ENCODE assay signal across 1 cellular context in the genomic region with DNA sequence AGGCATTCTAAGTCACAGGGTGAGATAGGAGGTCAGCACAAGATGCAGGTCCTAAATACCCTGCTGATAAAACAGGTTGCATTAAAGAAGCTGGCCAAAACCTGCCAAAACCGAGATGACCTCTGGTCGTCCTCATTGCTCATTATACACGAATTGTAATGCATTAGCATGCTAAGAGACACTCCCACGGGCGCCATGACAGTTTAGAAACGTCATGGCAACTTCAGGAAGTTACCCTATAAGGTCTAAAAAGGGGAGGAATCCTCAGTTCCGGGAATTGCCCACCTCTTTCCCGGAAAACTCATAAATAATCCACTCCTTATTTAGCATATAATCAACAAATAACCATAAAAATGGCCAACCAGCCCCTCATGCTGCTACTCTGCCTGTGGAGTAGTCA.
TF ChIP-seq lines count a peak whose summit lies in the region.

No MANE protein-coding gene starts in this region.

TF ChIP-seq in K562, 482 proteins besides CTCF, POLR2A, EP300 and RAD21 (continued from another document and continues in another):
- TF ChIP-seq, protein P1, sequence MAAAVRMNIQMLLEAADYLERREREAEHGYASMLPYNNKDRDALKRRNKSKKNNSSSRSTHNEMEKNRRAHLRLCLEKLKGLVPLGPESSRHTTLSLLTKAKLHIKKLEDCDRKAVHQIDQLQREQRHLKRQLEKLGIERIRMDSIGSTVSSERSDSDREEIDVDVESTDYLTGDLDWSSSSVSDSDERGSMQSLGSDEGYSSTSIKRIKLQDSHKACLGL (CRISPR knock-in tag; IDR thresholded peaks at IDR 0.05; ENCODE audit: borderline replicate concordance, poor library complexity, severe bottlenecking), result no peak
- no peak for TF ChIP-seq ZNF57 (CRISPR knock-in tag; IDR thresholded peaks at IDR 0.05)
- TF ChIP-seq CREM (IDR thresholded peaks at IDR 0.05; ENCODE audit: low read depth), result peak; percentile 43; the same call in 1 of the 2 replicates
- no peak for TF ChIP-seq HDAC1 (IDR thresholded peaks at IDR 0.05)
- no peak for TF ChIP-seq LEF1 (IDR thresholded peaks at IDR 0.05)
- TF ChIP-seq NFE2L1 (tag; IDR thresholded peaks at IDR 0.05; ENCODE audit: borderline replicate concordance, low read depth), result no peak
- TF ChIP-seq NR2C2 (CRISPR knock-in tag; IDR thresholded peaks at IDR 0.05), result no peak
- 0 out of 2 replicates have a peak, but pooled peaks have one; percentile 29 for TF ChIP-seq NR2C2 (tag; IDR thresholded peaks at IDR 0.05)
- TF ChIP-seq NCOR1 (IDR thresholded peaks at IDR 0.05), result no peak
- no peak for TF ChIP-seq ZNF133 (CRISPR knock-in tag; IDR thresholded peaks at IDR 0.05)
- no peak for TF ChIP-seq ZNF41 (CRISPR knock-in tag; conservative IDR thresholded peaks at IDR 0.05)
- TF ChIP-seq, protein P2, sequence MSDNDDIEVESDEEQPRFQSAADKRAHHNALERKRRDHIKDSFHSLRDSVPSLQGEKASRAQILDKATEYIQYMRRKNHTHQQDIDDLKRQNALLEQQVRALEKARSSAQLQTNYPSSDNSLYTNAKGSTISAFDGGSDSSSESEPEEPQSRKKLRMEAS (CRISPR knock-in tag; IDR thresholded peaks at IDR 0.05), result no peak
- TF ChIP-seq, protein P3, sequence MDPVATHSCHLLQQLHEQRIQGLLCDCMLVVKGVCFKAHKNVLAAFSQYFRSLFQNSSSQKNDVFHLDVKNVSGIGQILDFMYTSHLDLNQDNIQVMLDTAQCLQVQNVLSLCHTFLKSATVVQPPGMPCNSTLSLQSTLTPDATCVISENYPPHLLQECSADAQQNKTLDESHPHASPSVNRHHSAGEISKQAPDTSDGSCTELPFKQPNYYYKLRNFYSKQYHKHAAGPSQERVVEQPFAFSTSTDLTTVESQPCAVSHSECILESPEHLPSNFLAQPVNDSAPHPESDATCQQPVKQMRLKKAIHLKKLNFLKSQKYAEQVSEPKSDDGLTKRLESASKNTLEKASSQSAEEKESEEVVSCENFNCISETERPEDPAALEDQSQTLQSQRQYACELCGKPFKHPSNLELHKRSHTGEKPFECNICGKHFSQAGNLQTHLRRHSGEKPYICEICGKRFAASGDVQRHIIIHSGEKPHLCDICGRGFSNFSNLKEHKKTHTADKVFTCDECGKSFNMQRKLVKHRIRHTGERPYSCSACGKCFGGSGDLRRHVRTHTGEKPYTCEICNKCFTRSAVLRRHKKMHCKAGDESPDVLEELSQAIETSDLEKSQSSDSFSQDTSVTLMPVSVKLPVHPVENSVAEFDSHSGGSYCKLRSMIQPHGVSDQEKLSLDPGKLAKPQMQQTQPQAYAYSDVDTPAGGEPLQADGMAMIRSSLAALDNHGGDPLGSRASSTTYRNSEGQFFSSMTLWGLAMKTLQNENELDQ (CRISPR knock-in tag; IDR thresholded peaks at IDR 0.05; ENCODE audit: borderline replicate concordance), result no peak
- TF ChIP-seq MIER1 (IDR thresholded peaks at IDR 0.05; ENCODE audit: low read depth), result no peak
- TF ChIP-seq ESRRB (CRISPR knock-in tag; IDR thresholded peaks at IDR 0.05; ENCODE audit: borderline replicate concordance), result no peak
- TF ChIP-seq YY1 (IDR thresholded peaks at IDR 0.05; ENCODE audit: borderline replicate concordance in 1 of 3, control insufficient read depth in 1 of 3, extremely low read depth in 1 of 3, insufficient read depth in 3 of 3, insufficient read length in 1 of 3, insufficient replicate concordance in 2 of 3, low read depth in 1 of 3, low read length in 2 of 3), result peak in 1 of 3 experiments; percentile 66
- TF ChIP-seq ZSCAN29 (IDR thresholded peaks at IDR 0.05), result no peak
- TF ChIP-seq SIX5 (IDR thresholded peaks at IDR 0.05; ENCODE audit: borderline replicate concordance in 1 of 2, insufficient read depth in 1 of 2, low read depth in 1 of 2, low read length in 2 of 2), result 0 out of 4 replicates have a peak, but pooled peaks of 1 of the 2 experiments have one; percentile 22
- no peak for TF ChIP-seq NUFIP1 (IDR thresholded peaks at IDR 0.05; ENCODE audit: partially characterized antibody)
- no peak for TF ChIP-seq FOXK2 (conservative IDR thresholded peaks at IDR 0.05 in 1 of 2, IDR thresholded peaks at IDR 0.05 in 1 of 2; ENCODE audit: low read depth in 2 of 2)
- TF ChIP-seq ZFP30 (CRISPR knock-in tag; IDR thresholded peaks at IDR 0.05; ENCODE audit: borderline replicate concordance), result no peak
- no peak for TF ChIP-seq ZBTB8A (IDR thresholded peaks at IDR 0.05; ENCODE audit: partially characterized antibody)
- no peak for TF ChIP-seq SAP30 (IDR thresholded peaks at IDR 0.05; ENCODE audit: borderline replicate concordance, insufficient read depth, low read depth, low read length, poor library complexity, severe bottlenecking)
- no peak for TF ChIP-seq L3MBTL2 (IDR thresholded peaks at IDR 0.05)
- TF ChIP-seq, protein P4, sequence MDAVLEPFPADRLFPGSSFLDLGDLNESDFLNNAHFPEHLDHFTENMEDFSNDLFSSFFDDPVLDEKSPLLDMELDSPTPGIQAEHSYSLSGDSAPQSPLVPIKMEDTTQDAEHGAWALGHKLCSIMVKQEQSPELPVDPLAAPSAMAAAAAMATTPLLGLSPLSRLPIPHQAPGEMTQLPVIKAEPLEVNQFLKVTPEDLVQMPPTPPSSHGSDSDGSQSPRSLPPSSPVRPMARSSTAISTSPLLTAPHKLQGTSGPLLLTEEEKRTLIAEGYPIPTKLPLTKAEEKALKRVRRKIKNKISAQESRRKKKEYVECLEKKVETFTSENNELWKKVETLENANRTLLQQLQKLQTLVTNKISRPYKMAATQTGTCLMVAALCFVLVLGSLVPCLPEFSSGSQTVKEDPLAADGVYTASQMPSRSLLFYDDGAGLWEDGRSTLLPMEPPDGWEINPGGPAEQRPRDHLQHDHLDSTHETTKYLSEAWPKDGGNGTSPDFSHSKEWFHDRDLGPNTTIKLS (IDR thresholded peaks at IDR 0.05; ENCODE audit: borderline replicate concordance, low read depth), result no peak
- TF ChIP-seq, protein P5, sequence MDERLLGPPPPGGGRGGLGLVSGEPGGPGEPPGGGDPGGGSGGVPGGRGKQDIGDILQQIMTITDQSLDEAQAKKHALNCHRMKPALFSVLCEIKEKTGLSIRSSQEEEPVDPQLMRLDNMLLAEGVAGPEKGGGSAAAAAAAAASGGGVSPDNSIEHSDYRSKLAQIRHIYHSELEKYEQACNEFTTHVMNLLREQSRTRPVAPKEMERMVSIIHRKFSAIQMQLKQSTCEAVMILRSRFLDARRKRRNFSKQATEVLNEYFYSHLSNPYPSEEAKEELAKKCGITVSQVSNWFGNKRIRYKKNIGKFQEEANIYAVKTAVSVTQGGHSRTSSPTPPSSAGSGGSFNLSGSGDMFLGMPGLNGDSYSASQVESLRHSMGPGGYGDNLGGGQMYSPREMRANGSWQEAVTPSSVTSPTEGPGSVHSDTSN (CRISPR knock-in tag; IDR thresholded peaks at IDR 0.05; ENCODE audit: low read depth), result no peak
- TF ChIP-seq, protein P5 (tag; conservative IDR thresholded peaks at IDR 0.05; ENCODE audit: low read depth), result peak; percentile 35; the same call in 1 of the 2 replicates
- no peak for TF ChIP-seq C11orf30 (IDR thresholded peaks at IDR 0.05; ENCODE audit: low read depth)
- TF ChIP-seq MAFG (tag; conservative IDR thresholded peaks at IDR 0.05), result no peak
- TF ChIP-seq, protein P6, sequence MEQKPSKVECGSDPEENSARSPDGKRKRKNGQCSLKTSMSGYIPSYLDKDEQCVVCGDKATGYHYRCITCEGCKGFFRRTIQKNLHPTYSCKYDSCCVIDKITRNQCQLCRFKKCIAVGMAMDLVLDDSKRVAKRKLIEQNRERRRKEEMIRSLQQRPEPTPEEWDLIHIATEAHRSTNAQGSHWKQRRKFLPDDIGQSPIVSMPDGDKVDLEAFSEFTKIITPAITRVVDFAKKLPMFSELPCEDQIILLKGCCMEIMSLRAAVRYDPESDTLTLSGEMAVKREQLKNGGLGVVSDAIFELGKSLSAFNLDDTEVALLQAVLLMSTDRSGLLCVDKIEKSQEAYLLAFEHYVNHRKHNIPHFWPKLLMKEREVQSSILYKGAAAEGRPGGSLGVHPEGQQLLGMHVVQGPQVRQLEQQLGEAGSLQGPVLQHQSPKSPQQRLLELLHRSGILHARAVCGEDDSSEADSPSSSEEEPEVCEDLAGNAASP (IDR thresholded peaks at IDR 0.05), result no peak
- TF ChIP-seq JUNB (CRISPR knock-in tag; conservative IDR thresholded peaks at IDR 0.05), result no peak
- TF ChIP-seq ASH1L (IDR thresholded peaks at IDR 0.05; ENCODE audit: borderline replicate concordance, low read depth, partially characterized antibody), result no peak
- TF ChIP-seq, protein P7, sequence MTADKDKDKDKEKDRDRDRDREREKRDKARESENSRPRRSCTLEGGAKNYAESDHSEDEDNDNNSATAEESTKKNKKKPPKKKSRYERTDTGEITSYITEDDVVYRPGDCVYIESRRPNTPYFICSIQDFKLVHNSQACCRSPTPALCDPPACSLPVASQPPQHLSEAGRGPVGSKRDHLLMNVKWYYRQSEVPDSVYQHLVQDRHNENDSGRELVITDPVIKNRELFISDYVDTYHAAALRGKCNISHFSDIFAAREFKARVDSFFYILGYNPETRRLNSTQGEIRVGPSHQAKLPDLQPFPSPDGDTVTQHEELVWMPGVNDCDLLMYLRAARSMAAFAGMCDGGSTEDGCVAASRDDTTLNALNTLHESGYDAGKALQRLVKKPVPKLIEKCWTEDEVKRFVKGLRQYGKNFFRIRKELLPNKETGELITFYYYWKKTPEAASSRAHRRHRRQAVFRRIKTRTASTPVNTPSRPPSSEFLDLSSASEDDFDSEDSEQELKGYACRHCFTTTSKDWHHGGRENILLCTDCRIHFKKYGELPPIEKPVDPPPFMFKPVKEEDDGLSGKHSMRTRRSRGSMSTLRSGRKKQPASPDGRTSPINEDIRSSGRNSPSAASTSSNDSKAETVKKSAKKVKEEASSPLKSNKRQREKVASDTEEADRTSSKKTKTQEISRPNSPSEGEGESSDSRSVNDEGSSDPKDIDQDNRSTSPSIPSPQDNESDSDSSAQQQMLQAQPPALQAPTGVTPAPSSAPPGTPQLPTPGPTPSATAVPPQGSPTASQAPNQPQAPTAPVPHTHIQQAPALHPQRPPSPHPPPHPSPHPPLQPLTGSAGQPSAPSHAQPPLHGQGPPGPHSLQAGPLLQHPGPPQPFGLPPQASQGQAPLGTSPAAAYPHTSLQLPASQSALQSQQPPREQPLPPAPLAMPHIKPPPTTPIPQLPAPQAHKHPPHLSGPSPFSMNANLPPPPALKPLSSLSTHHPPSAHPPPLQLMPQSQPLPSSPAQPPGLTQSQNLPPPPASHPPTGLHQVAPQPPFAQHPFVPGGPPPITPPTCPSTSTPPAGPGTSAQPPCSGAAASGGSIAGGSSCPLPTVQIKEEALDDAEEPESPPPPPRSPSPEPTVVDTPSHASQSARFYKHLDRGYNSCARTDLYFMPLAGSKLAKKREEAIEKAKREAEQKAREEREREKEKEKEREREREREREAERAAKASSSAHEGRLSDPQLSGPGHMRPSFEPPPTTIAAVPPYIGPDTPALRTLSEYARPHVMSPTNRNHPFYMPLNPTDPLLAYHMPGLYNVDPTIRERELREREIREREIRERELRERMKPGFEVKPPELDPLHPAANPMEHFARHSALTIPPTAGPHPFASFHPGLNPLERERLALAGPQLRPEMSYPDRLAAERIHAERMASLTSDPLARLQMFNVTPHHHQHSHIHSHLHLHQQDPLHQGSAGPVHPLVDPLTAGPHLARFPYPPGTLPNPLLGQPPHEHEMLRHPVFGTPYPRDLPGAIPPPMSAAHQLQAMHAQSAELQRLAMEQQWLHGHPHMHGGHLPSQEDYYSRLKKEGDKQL (CRISPR knock-in tag; IDR thresholded peaks at IDR 0.05; ENCODE audit: borderline replicate concordance), result no peak
- TF ChIP-seq, protein P8, sequence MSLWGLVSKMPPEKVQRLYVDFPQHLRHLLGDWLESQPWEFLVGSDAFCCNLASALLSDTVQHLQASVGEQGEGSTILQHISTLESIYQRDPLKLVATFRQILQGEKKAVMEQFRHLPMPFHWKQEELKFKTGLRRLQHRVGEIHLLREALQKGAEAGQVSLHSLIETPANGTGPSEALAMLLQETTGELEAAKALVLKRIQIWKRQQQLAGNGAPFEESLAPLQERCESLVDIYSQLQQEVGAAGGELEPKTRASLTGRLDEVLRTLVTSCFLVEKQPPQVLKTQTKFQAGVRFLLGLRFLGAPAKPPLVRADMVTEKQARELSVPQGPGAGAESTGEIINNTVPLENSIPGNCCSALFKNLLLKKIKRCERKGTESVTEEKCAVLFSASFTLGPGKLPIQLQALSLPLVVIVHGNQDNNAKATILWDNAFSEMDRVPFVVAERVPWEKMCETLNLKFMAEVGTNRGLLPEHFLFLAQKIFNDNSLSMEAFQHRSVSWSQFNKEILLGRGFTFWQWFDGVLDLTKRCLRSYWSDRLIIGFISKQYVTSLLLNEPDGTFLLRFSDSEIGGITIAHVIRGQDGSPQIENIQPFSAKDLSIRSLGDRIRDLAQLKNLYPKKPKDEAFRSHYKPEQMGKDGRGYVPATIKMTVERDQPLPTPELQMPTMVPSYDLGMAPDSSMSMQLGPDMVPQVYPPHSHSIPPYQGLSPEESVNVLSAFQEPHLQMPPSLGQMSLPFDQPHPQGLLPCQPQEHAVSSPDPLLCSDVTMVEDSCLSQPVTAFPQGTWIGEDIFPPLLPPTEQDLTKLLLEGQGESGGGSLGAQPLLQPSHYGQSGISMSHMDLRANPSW (CRISPR knock-in tag; IDR thresholded peaks at IDR 0.05), result no peak
- no peak for TF ChIP-seq ZNF436 (CRISPR knock-in tag; IDR thresholded peaks at IDR 0.05)
- no peak for TF ChIP-seq NR3C1 (CRISPR knock-in tag; IDR thresholded peaks at IDR 0.05)
- peak; percentile 36; the same call in 1 of the 2 replicates for TF ChIP-seq ATF7 (IDR thresholded peaks at IDR 0.05)
- no peak for TF ChIP-seq JUN (IDR thresholded peaks at IDR 0.05; ENCODE audit: borderline replicate concordance, low read depth, low read length)
- TF ChIP-seq JUN (CRISPR knock-in tag; IDR thresholded peaks at IDR 0.05; ENCODE audit: borderline replicate concordance), result no peak
- TF ChIP-seq ATF1 (CRISPR knock-in tag; IDR thresholded peaks at IDR 0.05), result no peak
- peak; percentile 70 for TF ChIP-seq ATF1 (tag; IDR thresholded peaks at IDR 0.05)
- no peak for TF ChIP-seq SRSF1 (IDR thresholded peaks at IDR 0.05; ENCODE audit: low read depth, low read length)
- no peak for TF ChIP-seq SMAD2 (IDR thresholded peaks at IDR 0.05; ENCODE audit: low read depth, low read length)
- TF ChIP-seq, protein P9, sequence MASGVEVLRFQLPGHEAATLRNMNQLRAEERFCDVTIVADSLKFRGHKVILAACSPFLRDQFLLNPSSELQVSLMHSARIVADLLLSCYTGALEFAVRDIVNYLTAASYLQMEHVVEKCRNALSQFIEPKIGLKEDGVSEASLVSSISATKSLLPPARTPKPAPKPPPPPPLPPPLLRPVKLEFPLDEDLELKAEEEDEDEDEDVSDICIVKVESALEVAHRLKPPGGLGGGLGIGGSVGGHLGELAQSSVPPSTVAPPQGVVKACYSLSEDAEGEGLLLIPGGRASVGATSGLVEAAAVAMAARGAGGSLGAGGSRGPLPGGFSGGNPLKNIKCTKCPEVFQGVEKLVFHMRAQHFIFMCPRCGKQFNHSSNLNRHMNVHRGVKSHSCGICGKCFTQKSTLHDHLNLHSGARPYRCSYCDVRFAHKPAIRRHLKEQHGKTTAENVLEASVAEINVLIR (CRISPR knock-in tag; IDR thresholded peaks at IDR 0.05), result no peak
